ENCODE assay signal across 5 cellular contexts in genomic region chr6:148016013-148016412, GRCh38.
"Had no signal": no experiment of that assay in that cellular context is flagged by ENCODE, and none has a peak within 500 bp of the region (broad histone marks: within the 10 kb centered on the region; RNA-seq: fewer than 3 reads in every experiment).

No MANE protein-coding gene starts in this region.

- DNase-seq: H9, HCEC 1CT, IMR-90 had no signal

- H3K4me3 ChIP-seq: GM23338, K562 had no signal

- H3K4me3 Mint-ChIP-seq: GM23338, H9 had no signal

- H3K27ac Mint-ChIP-seq: GM23338, H9 had no signal

- ATAC-seq: GM23338, K562 had no signal
